In the genomic region with DNA sequence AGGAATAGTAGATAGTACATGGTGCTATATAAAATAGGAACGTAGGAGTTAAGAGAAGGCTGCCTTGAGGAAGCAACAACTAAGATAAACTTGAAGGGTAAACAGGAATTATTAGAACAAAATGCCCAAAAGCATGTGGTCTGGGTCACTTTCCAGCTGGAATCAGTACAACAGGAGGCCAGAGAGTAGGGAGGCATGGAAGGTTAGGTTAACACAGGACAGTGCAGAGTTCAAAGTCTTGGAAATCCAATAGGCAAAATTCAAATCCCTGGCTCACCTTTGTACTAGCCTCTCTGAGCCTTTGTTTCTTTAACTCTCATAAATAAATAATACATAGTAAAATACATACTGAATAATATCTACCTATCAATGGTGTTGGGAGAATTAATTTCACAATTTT, we compare ENCODE assay signal across 10 cellular contexts.
DNase-seq lines count a peak whose midpoint lies in the region; ATAC-seq and TF ChIP-seq lines count a peak whose summit lies in the region.
"Had no signal": no experiment of that assay in that cellular context is flagged by ENCODE, and none has a peak within 500 bp of the region (broad histone marks: within the 10 kb centered on the region; RNA-seq: fewer than 3 reads in every experiment).

No MANE protein-coding gene starts in this region.

- H3K4me3 ChIP-seq in IMR-90 (ENCODE audit: insufficient read depth, low read depth, low read length) (no peak overlapping the region), mesenchymal stem cell (ENCODE audit: insufficient read depth in 1 of 2, low read depth in 1 of 2, low read length in 2 of 2) (no peak overlapping the region), upper lobe of right lung (no peak overlapping the region), spleen (no peak overlapping the region)
- H3K4me3 ChIP-seq: GM23338 had no signal

- H4K20me1 ChIP-seq in IMR-90 (ENCODE audit: insufficient read depth, low read length): no peaks in the 10 kb centered on the region

- H3K14ac ChIP-seq in IMR-90 (replicated peaks; ENCODE audit: low read depth, low read length) (no peak overlapping the region), mesenchymal stem cell (ENCODE audit: low read length in 2 of 2) (no peak overlapping the region)

- H3K56ac ChIP-seq in IMR-90 (ENCODE audit: extremely low read depth, insufficient read depth, low read length): no peak overlapping the region

- H2BK120ac ChIP-seq in IMR-90 (ENCODE audit: low read depth, low read length) (peak overlapping the region; percentile 72; the same call in 1 of the 2 replicates), mesenchymal stem cell (ENCODE audit: low read depth, low read length) (no peak overlapping the region)

- no peak for TF ChIP-seq RAD21 in IMR-90 (IDR thresholded peaks at IDR 0.05; ENCODE audit: low read length)

- DNase-seq in IMR-90 (no peak), left lobe of liver (ENCODE audit: low spot score) (peak; percentile 77), mesenchymal stem cell (no peak), upper lobe of right lung (no peak), hepatic stellate cell (ENCODE audit: low spot score) (no peak), spleen (no peak)
- DNase-seq: DMS153, DMS79 treated with DMSO at 0.1 percent for 48 hours had no signal

- H2BK20ac ChIP-seq in IMR-90 (ENCODE audit: low read depth, low read length): no peak overlapping the region

- POLR2A ChIA-PET in IMR-90 (lab: Charles Lee; ENCODE audit: unreplicated experiment): no interaction called here

- no TSS peak for BruUV-seq in IMR-90 (replicated peaks; lab: Mats Ljungman, UMichigan)

- H3K79me1 ChIP-seq in IMR-90 (ENCODE audit: low read depth in 1 of 2, low read length in 2 of 2): peaks cover 3 to 4% of the 10 kb centered on the region in 2 experiments; a peak in 2 of 4 replicates
- no peaks in the 10 kb centered on the region for H3K79me1 ChIP-seq in mesenchymal stem cell (replicated peaks; ENCODE audit: low read length, poor library complexity, severe bottlenecking)

- TF ChIP-seq POLR2A in IMR-90 (IDR thresholded peaks at IDR 0.05; ENCODE audit: low read depth, low read length): no peak
- TF ChIP-seq POLR2A in spleen (IDR thresholded peaks at IDR 0.05): no peak

- peak overlapping the region; percentile 90; the same call in 1 of the 2 replicates for H2AK5ac ChIP-seq in IMR-90 (ENCODE audit: low read depth, low read length)
- no peak overlapping the region for H2AK5ac ChIP-seq in mesenchymal stem cell (ENCODE audit: low read length, severe bottlenecking)

- intact Hi-C loops in IMR-90 (cut with micrococcal nuclease): loop anchor here (1.0 to 10.0 kb wide), 6 partner anchors 68 to 598 kb away; a partner anchor contains a TSS
- intact Hi-C loops in upper lobe of right lung (cut with DNase I): no loop called here
- intact Hi-C loops in spleen (cut with DNase I; ENCODE audit: low total_unique reads): loop anchor here (10.0 kb wide), 1 partner anchor 377 kb away; no protein-coding TSS in a partner anchor

- H3K18ac ChIP-seq in IMR-90 (ENCODE audit: low read depth, low read length): no peak overlapping the region
- no peak overlapping the region for H3K18ac ChIP-seq in mesenchymal stem cell (ENCODE audit: low read depth in 1 of 2, low read length in 2 of 2)

- H2BK5ac ChIP-seq in IMR-90 (ENCODE audit: low read depth, low read length, poor library complexity, severe bottlenecking): no peak overlapping the region
- no peak overlapping the region for H2BK5ac ChIP-seq in mesenchymal stem cell (ENCODE audit: low read depth, low read length, poor library complexity, severe bottlenecking)

- no peak for ATAC-seq in IMR-90 (ENCODE audit: low read depth)
- peak; percentile 97 for ATAC-seq in left lobe of liver
- ATAC-seq in upper lobe of right lung: no peak
- ATAC-seq in GM18520 (IDR thresholded peaks at IDR 0.05; ENCODE audit: unreplicated experiment): no peak

- TF ChIP-seq CTCF in IMR-90 (conservative IDR thresholded peaks at IDR 0.05; ENCODE audit: low read depth, low read length) (no peak), upper lobe of right lung (IDR thresholded peaks at IDR 0.05) (no peak), spleen (IDR thresholded peaks at IDR 0.05 in 8 of 11, conservative IDR thresholded peaks at IDR 0.05 in 3 of 11) (no peak)

- no peak overlapping the region for H4K91ac ChIP-seq in IMR-90 (ENCODE audit: insufficient read depth, low read depth, low read length)
- H4K91ac ChIP-seq in mesenchymal stem cell (ENCODE audit: low read length): no peak overlapping the region

- H3K4ac ChIP-seq in IMR-90 (ENCODE audit: low read depth, low read length) (no peak overlapping the region), mesenchymal stem cell (ENCODE audit: low read depth in 1 of 2, low read length in 2 of 2) (no peak overlapping the region)

- 100% methylated on average over 1 of the region's 1 CpG; no CpG with 5 or more reads in 1 of the 2 experiments for WGBS in IMR-90 (ENCODE audit: extremely low coverage in 2 of 2, insufficient read length in 1 of 2), 2 experiments
- 89% methylated on average over 1 of the region's 1 CpG for WGBS in mesenchymal stem cell
- WGBS in spleen, 5 donors: 47 to 67% (median 54%) methylated on average over 1 of the region's 1 CpG

- H3K9ac ChIP-seq in IMR-90 (ENCODE audit: low read depth, low read length) (0 out of 2 replicates have a peak overlapping the region, but pooled peaks have one; percentile 28), mesenchymal stem cell (ENCODE audit: low read length) (peak overlapping the region; percentile 17)

- H3K27me3 ChIP-seq in IMR-90 (ENCODE audit: control insufficient read depth, insufficient read depth, low read length): no peaks in the 10 kb centered on the region
- H3K27me3 ChIP-seq in mesenchymal stem cell (ENCODE audit: control insufficient read depth in 1 of 2, insufficient read depth in 1 of 2, low read length in 2 of 2): no peaks in the 10 kb centered on the region
- H3K27me3 ChIP-seq in upper lobe of right lung: no peaks in the 10 kb centered on the region
- H3K27me3 ChIP-seq in spleen (replicated peaks in 1 of 7): no peaks in the 10 kb centered on the region

- H4K8ac ChIP-seq in IMR-90 (ENCODE audit: low read depth in 2 of 2, low read length in 2 of 2) (peak overlapping the region in 1 of 2 experiments; percentile 63; a peak in 2 of 4 replicates), mesenchymal stem cell (ENCODE audit: low read length) (no peak overlapping the region)

- H3K23ac ChIP-seq in IMR-90 (ENCODE audit: low read depth, low read length): no peak overlapping the region
- no peak overlapping the region for H3K23ac ChIP-seq in mesenchymal stem cell (ENCODE audit: low read length in 2 of 2)

- H3K27ac ChIP-seq in IMR-90 (ENCODE audit: insufficient read depth, low read length) (no peak overlapping the region), mesenchymal stem cell (ENCODE audit: low read length, poor library complexity, severe bottlenecking) (no peak overlapping the region), upper lobe of right lung (peak overlapping the region; percentile 63), spleen (no peak overlapping the region)

- H2AFZ ChIP-seq in IMR-90 (replicated peaks; ENCODE audit: low read length, poor library complexity) (no peak overlapping the region), mesenchymal stem cell (ENCODE audit: low read depth, low read length) (no peak overlapping the region)
- H2AFZ ChIP-seq: GM23338 had no signal

- no peak overlapping the region for H2BK12ac ChIP-seq in mesenchymal stem cell (ENCODE audit: low read length in 2 of 2)

- no peak overlapping the region for H3K4me2 ChIP-seq in IMR-90 (ENCODE audit: low read depth, low read length)
- no peak overlapping the region for H3K4me2 ChIP-seq in mesenchymal stem cell (ENCODE audit: low read length, poor library complexity, severe bottlenecking)
- H3K4me2 ChIP-seq: GM23338 had no signal

- CTCF ChIA-PET in IMR-90 (lab: Yijun Ruan, JAX): interaction anchor here (0.6 to 1.0 kb wide), 2 partner anchors 13 to 15 kb away, joined by 3 to 7 read pairs; no protein-coding TSS in a partner anchor

- no peak overlapping the region for H2AK9ac ChIP-seq in IMR-90 (replicated peaks; ENCODE audit: low read depth, low read length, poor library complexity)

- no peaks in the 10 kb centered on the region for H3K9me3 ChIP-seq in IMR-90 (ENCODE audit: control insufficient read depth, insufficient read depth, low read length)
- no peaks in the 10 kb centered on the region for H3K9me3 ChIP-seq in mesenchymal stem cell (ENCODE audit: control insufficient read depth, low read length)
- no peaks in the 10 kb centered on the region for H3K9me3 ChIP-seq in upper lobe of right lung
- no peaks in the 10 kb centered on the region for H3K9me3 ChIP-seq in spleen

- no peak overlapping the region for H4K5ac ChIP-seq in IMR-90 (ENCODE audit: low read depth, low read length)

- in situ Hi-C loops in IMR-90 (cut with MboI; ENCODE audit: low sequenced_read_pairs): no loop called here

- dilution Hi-C loops in IMR-90 (cut with HindIII; ENCODE audit: low sequenced_read_pairs, unreplicated experiment): no loop called here

- no peak overlapping the region for H2BK15ac ChIP-seq in IMR-90 (ENCODE audit: low read depth, low read length)
- no peak overlapping the region for H2BK15ac ChIP-seq in mesenchymal stem cell (ENCODE audit: low read depth, poor library complexity, severe bottlenecking)

- H3K36me3 ChIP-seq in IMR-90 (ENCODE audit: control insufficient read depth, insufficient read depth, low read length): no peaks in the 10 kb centered on the region
- no peaks in the 10 kb centered on the region for H3K36me3 ChIP-seq in mesenchymal stem cell (ENCODE audit: control insufficient read depth in 1 of 2, insufficient read depth in 2 of 2, low read depth in 1 of 2, low read length in 2 of 2)
- H3K36me3 ChIP-seq in upper lobe of right lung: no peaks in the 10 kb centered on the region
- no peaks in the 10 kb centered on the region for H3K36me3 ChIP-seq in spleen

- H3K9me1 ChIP-seq in IMR-90 (ENCODE audit: insufficient read depth, low read length): no peaks in the 10 kb centered on the region; the same call in 1 of the 2 replicates

- peaks cover 3% of the 10 kb centered on the region for H3K4me1 ChIP-seq in IMR-90 (ENCODE audit: control insufficient read depth, insufficient read depth, low read length)
- no peaks in the 10 kb centered on the region for H3K4me1 ChIP-seq in mesenchymal stem cell (ENCODE audit: control insufficient read depth, insufficient read depth, low read depth, low read length)
- H3K4me1 ChIP-seq in upper lobe of right lung: no peaks in the 10 kb centered on the region
- H3K4me1 ChIP-seq in spleen: peaks cover 0 to 10% (median 0%) of the 10 kb centered on the region in 6 donors

TF ChIP-seq in IMR-90, 13 proteins besides CTCF, POLR2A, EP300 and RAD21 (continues in another document):
- no peak for TF ChIP-seq RCOR1 (IDR thresholded peaks at IDR 0.05; ENCODE audit: insufficient replicate concordance, low read length)
- no peak for TF ChIP-seq CEBPB (IDR thresholded peaks at IDR 0.05; ENCODE audit: low read depth, low read length)
- no peak for TF ChIP-seq BHLHE40 (IDR thresholded peaks at IDR 0.05; ENCODE audit: low read depth, low read length)
- no peak for TF ChIP-seq RFX5 (IDR thresholded peaks at IDR 0.05; ENCODE audit: low read depth, low read length)
- no peak for TF ChIP-seq MXI1 (IDR thresholded peaks at IDR 0.05; ENCODE audit: borderline replicate concordance, low read depth, low read length)
- TF ChIP-seq MAFK (IDR thresholded peaks at IDR 0.05; ENCODE audit: low read depth, low read length): no peak
- no peak for TF ChIP-seq SMC3 (IDR thresholded peaks at IDR 0.05; ENCODE audit: low read depth, low read length)
- TF ChIP-seq NFE2L2 (IDR thresholded peaks at IDR 0.05; ENCODE audit: low read depth, low read length): no peak
